ENCODE assay signal across 2 cellular contexts in genomic region chr3:187135172-187135690, GRCh38. TPM values are rescaled to one million over a fixed set of nuclear protein-coding genes. Genes with fewer than 3 reads are reported as not detected.
"Had no signal": no experiment of that assay in that cellular context is flagged by ENCODE, and none has a peak within 500 bp of the region (broad histone marks: within the 10 kb centered on the region; RNA-seq: fewer than 3 reads in every experiment).

No MANE protein-coding gene starts in this region.

RNA-seq across cellular contexts. Expression of gene RPL39L, which starts 4.1 kb away (rescaled TPM):
- total RNA-seq: HepG2, HT1080 had no signal
